1 cellular context compared by ENCODE assay signal in genomic region chr22:21096878-21097277, GRCh38.
TF ChIP-seq lines count a peak whose summit lies in the region.

No MANE protein-coding gene starts in this region.

TF ChIP-seq in HEK293, 187 proteins besides CTCF, POLR2A, EP300 and RAD21:
- peak; percentile 41; the same call in 1 of the 2 replicates for TF ChIP-seq REST (tag by site-specific recombination; IDR thresholded peaks at IDR 0.05)
- TF ChIP-seq ZNF654 (tag by site-specific recombination; IDR thresholded peaks at IDR 0.05; ENCODE audit: low read depth): 0 out of 2 replicates have a peak, but pooled peaks have one; percentile 8
- TF ChIP-seq ZNF558 (tag by site-specific recombination; IDR thresholded peaks at IDR 0.05): 0 out of 2 replicates have a peak, but pooled peaks have one; percentile 45
- 0 out of 2 replicates have a peak, but pooled peaks have one; percentile 15 for TF ChIP-seq ZNF514 (tag by site-specific recombination; IDR thresholded peaks at IDR 0.05)
- peak; percentile 67 for TF ChIP-seq ZNF555 (tag by site-specific recombination; conservative IDR thresholded peaks at IDR 0.05)
- peak; percentile 28 for TF ChIP-seq ZNF510 (tag by site-specific recombination; IDR thresholded peaks at IDR 0.05; ENCODE audit: insufficient replicate concordance)
- TF ChIP-seq ZNF140 (tag by site-specific recombination; IDR thresholded peaks at IDR 0.05): peak; percentile 25; the same call in 1 of the 2 replicates
- peak; percentile 68 for TF ChIP-seq ZNF426 (tag by site-specific recombination; IDR thresholded peaks at IDR 0.05)
- TF ChIP-seq ZNF664 (tag by site-specific recombination; IDR thresholded peaks at IDR 0.05): peak; percentile 43; the same call in 1 of the 2 replicates
- TF ChIP-seq ZNF266 (tag by site-specific recombination; IDR thresholded peaks at IDR 0.05; ENCODE audit: low read depth): 0 out of 2 replicates have a peak, but pooled peaks have one; percentile 18
- peak; percentile 55; the same call in 1 of the 2 replicates for TF ChIP-seq ZBTB8A (tag by site-specific recombination; IDR thresholded peaks at IDR 0.05)
- TF ChIP-seq ZNF433 (tag by site-specific recombination; IDR thresholded peaks at IDR 0.05; ENCODE audit: low read depth): 0 out of 2 replicates have a peak, but pooled peaks have one; percentile 55
- TF ChIP-seq, protein P1, sequence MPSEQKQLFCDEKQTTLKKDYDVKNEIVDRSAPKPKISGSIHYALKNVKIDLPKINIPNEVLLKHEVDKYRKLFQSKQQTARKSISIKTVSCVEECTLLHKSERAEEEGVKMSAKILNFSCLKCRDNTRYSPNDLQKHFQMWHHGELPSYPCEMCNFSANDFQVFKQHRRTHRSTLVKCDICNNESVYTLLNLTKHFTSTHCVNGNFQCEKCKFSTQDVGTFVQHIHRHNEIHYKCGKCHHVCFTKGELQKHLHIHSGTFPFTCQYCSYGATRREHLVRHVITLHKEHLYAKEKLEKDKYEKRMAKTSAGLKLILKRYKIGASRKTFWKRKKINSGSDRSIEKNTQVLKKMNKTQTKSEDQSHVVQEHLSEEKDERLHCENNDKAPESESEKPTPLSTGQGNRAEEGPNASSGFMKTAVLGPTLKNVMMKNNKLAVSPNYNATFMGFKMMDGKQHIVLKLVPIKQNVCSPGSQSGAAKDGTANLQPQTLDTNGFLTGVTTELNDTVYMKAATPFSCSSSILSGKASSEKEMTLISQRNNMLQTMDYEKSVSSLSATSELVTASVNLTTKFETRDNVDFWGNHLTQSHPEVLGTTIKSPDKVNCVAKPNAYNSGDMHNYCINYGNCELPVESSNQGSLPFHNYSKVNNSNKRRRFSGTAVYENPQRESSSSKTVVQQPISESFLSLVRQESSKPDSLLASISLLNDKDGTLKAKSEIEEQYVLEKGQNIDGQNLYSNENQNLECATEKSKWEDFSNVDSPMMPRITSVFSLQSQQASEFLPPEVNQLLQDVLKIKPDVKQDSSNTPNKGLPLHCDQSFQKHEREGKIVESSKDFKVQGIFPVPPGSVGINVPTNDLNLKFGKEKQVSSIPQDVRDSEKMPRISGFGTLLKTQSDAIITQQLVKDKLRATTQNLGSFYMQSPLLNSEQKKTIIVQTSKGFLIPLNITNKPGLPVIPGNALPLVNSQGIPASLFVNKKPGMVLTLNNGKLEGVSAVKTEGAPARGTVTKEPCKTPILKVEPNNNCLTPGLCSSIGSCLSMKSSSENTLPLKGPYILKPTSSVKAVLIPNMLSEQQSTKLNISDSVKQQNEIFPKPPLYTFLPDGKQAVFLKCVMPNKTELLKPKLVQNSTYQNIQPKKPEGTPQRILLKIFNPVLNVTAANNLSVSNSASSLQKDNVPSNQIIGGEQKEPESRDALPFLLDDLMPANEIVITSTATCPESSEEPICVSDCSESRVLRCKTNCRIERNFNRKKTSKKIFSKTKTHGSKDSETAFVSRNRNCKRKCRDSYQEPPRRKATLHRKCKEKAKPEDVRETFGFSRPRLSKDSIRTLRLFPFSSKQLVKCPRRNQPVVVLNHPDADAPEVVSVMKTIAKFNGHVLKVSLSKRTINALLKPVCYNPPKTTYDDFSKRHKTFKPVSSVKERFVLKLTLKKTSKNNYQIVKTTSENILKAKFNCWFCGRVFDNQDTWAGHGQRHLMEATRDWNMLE (tag by site-specific recombination; conservative IDR thresholded peaks at IDR 0.05; ENCODE audit: low read depth): peak; percentile 76
- TF ChIP-seq ZBTB21 (tag by site-specific recombination; IDR thresholded peaks at IDR 0.05): 0 out of 2 replicates have a peak, but pooled peaks have one; percentile 23
- peak; percentile 89; the same call in 1 of the 2 replicates for TF ChIP-seq ZNF394 (tag by site-specific recombination; IDR thresholded peaks at IDR 0.05; ENCODE audit: borderline replicate concordance)
- TF ChIP-seq ZNF623 (tag by site-specific recombination; IDR thresholded peaks at IDR 0.05): peak; percentile 71
- TF ChIP-seq, protein P2, sequence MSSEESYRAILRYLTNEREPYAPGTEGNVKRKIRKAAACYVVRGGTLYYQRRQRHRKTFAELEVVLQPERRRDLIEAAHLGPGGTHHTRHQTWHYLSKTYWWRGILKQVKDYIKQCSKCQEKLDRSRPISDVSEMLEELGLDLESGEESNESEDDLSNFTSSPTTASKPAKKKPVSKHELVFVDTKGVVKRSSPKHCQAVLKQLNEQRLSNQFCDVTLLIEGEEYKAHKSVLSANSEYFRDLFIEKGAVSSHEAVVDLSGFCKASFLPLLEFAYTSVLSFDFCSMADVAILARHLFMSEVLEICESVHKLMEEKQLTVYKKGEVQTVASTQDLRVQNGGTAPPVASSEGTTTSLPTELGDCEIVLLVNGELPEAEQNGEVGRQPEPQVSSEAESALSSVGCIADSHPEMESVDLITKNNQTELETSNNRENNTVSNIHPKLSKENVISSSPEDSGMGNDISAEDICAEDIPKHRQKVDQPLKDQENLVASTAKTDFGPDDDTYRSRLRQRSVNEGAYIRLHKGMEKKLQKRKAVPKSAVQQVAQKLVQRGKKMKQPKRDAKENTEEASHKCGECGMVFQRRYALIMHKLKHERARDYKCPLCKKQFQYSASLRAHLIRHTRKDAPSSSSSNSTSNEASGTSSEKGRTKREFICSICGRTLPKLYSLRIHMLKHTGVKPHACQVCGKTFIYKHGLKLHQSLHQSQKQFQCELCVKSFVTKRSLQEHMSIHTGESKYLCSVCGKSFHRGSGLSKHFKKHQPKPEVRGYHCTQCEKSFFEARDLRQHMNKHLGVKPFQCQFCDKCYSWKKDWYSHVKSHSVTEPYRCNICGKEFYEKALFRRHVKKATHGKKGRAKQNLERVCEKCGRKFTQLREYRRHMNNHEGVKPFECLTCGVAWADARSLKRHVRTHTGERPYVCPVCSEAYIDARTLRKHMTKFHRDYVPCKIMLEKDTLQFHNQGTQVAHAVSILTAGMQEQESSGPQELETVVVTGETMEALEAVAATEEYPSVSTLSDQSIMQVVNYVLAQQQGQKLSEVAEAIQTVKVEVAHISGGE (tag by site-specific recombination; conservative IDR thresholded peaks at IDR 0.05; ENCODE audit: low read depth): peak; percentile 52; the same call in 1 of the 2 replicates
